22 cellular contexts compared by ENCODE assay signal in genomic region chr21:14751011-14751410, GRCh38.
DNase-seq lines count a peak whose midpoint lies in the region; ATAC-seq, FAIRE-seq and TF ChIP-seq lines count a peak whose summit lies in the region.
"Had no signal": no experiment of that assay in that cellular context is flagged by ENCODE, and none has a peak within 500 bp of the region (broad histone marks: within the 10 kb centered on the region; RNA-seq: fewer than 3 reads in every experiment).

No MANE protein-coding gene starts in this region.

- FAIRE-seq in K562 (lab: Jason Lieb, UNC), result no peak
- FAIRE-seq: A204.1, D721Med, GM12891, GM18507 had no signal

- H3K36me3 Mint-ChIP-seq in CD8-positive, alpha-beta memory T cell, result no peaks in the 10 kb centered on the region
- H3K36me3 Mint-ChIP-seq in memory B cell, result peaks cover 8% of the 10 kb centered on the region
- H3K36me3 Mint-ChIP-seq: CD4-positive, CD25-positive, alpha-beta regulatory T cell; CD8-positive, alpha-beta T cell had no signal

- TF ChIP-seq EP300 in K562 (IDR thresholded peaks at IDR 0.05; ENCODE audit: low read length), result no peak

- H3K4me3 ChIP-seq in CD8-positive, alpha-beta memory T cell (ENCODE audit: low read length), result no peak overlapping the region
- H3K4me3 ChIP-seq in K562 (peak overlapping the region; percentile 35), right atrium auricular region (no peak overlapping the region)
- H3K4me3 ChIP-seq: BLaER1 had no signal

- WGBS in K562 (ENCODE audit: insufficient coverage, low coverage, missing lambda C conversion rate), result 6% methylated on average over 3 of the region's 3 CpGs

- intact Hi-C loops in K562 (cut with micrococcal nuclease), result loop anchor here (5.0 to 10.0 kb wide), 5 partner anchors 74 to 984 kb away; no protein-coding TSS in a partner anchor

- no peaks in the 10 kb centered on the region for H3K4me1 Mint-ChIP-seq in CD8-positive, alpha-beta memory T cell
- peaks cover 22% of the 10 kb centered on the region for H3K4me1 Mint-ChIP-seq in memory B cell
- H3K4me1 Mint-ChIP-seq: CD4-positive, CD25-positive, alpha-beta regulatory T cell had no signal

- no peak overlapping the region for H3K27ac Mint-ChIP-seq in CD8-positive, alpha-beta memory T cell
- H3K27ac Mint-ChIP-seq in memory B cell, result peak overlapping the region; percentile 51
- H3K27ac Mint-ChIP-seq: B cell; CD4-positive, CD25-positive, alpha-beta regulatory T cell; CD8-positive, alpha-beta T cell had no signal

- no peaks in the 10 kb centered on the region for H3K27me3 ChIP-seq in CD8-positive, alpha-beta memory T cell (ENCODE audit: insufficient read depth, low read length, poor library complexity, severe bottlenecking)
- H3K27me3 ChIP-seq in K562 (ENCODE audit: control insufficient read depth in 2 of 2, insufficient read depth in 2 of 2, low read length in 2 of 2), result no peaks in the 10 kb centered on the region
- H3K27me3 ChIP-seq in right atrium auricular region, result no peaks in the 10 kb centered on the region
- H3K27me3 ChIP-seq: BLaER1 had no signal

- ATAC-seq in K562 (no peak), memory B cell (ENCODE audit: low read depth) (no peak)
- ATAC-seq: CD8-positive, alpha-beta T cell had no signal

- TF ChIP-seq POLR2A in K562 (conservative IDR thresholded peaks at IDR 0.05), result no peak

- H3K4me3 Mint-ChIP-seq in CD8-positive, alpha-beta memory T cell, result no peak overlapping the region
- H3K4me3 Mint-ChIP-seq in memory B cell, result no peak overlapping the region
- H3K4me3 Mint-ChIP-seq: B cell; CD4-positive, CD25-positive, alpha-beta regulatory T cell; CD8-positive, alpha-beta T cell had no signal

- BruUV-seq in K562 (replicated peaks; lab: Mats Ljungman, UMichigan), result no TSS peak

- peaks cover 99% of the 10 kb centered on the region for H3K79me2 ChIP-seq in K562 (ENCODE audit: control insufficient read depth, insufficient read depth, low read length)

- no peaks in the 10 kb centered on the region for H3K9me3 ChIP-seq in CD8-positive, alpha-beta memory T cell (ENCODE audit: low read length)
- H3K9me3 ChIP-seq in K562 (replicated peaks; ENCODE audit: control insufficient read depth, insufficient read depth, low read depth, low read length), result no peaks in the 10 kb centered on the region
- no peaks in the 10 kb centered on the region for H3K9me3 ChIP-seq in right atrium auricular region
- H3K9me3 ChIP-seq: BLaER1 had no signal

- POLR2A ChIA-PET in CD8-positive, alpha-beta memory T cell (lab: Charles Lee), result interaction anchor here (0.6 kb wide), 1 partner anchor 9 kb away, joined by 3 read pairs; no protein-coding TSS in a partner anchor
- POLR2A ChIA-PET in K562 (lab: Yijun Ruan, JAX), result no interaction called here

- H3K9ac ChIP-seq in K562 (ENCODE audit: insufficient read depth in 1 of 2, low read depth in 2 of 2, low read length in 2 of 2), result peak overlapping the region in 1 of 2 experiments; percentile 69; a peak in 2 of 4 replicates
- H3K9ac ChIP-seq: BLaER1 had no signal

- no peaks in the 10 kb centered on the region for H3K36me3 ChIP-seq in CD8-positive, alpha-beta memory T cell (ENCODE audit: insufficient read depth, low read length)
- H3K36me3 ChIP-seq in K562 (ENCODE audit: control insufficient read depth, insufficient read depth, low read length), result peaks cover 23% of the 10 kb centered on the region
- no peaks in the 10 kb centered on the region for H3K36me3 ChIP-seq in right atrium auricular region
- H3K36me3 ChIP-seq: BLaER1 had no signal

- no peak for TF ChIP-seq CTCF in K562 (IDR thresholded peaks at IDR 0.05 in 2 of 3, conservative IDR thresholded peaks at IDR 0.05 in 1 of 3; ENCODE audit: insufficient read depth in 2 of 3, low read depth in 1 of 3, low read length in 3 of 3)
- TF ChIP-seq CTCF in right atrium auricular region (IDR thresholded peaks at IDR 0.05), result no peak

- H3K27me3 Mint-ChIP-seq in CD8-positive, alpha-beta memory T cell, result peaks cover 1 to 20% of the 10 kb centered on the region in 2 donors
- no peaks in the 10 kb centered on the region for H3K27me3 Mint-ChIP-seq in memory B cell
- H3K27me3 Mint-ChIP-seq: B cell had no signal

- in situ Hi-C loops in K562 (cut with MboI), result loop anchor here (5.0 kb wide), 1 partner anchor 74 kb away; no protein-coding TSS in a partner anchor

- 0 out of 2 replicates have a peak overlapping the region, but pooled peaks have one; percentile 36 for H2AFZ ChIP-seq in K562 (ENCODE audit: low read depth, low read length)

- no peaks in the 10 kb centered on the region for H3K4me1 ChIP-seq in CD8-positive, alpha-beta memory T cell (ENCODE audit: insufficient read depth, low read length)
- H3K4me1 ChIP-seq in K562 (replicated peaks in 1 of 2; ENCODE audit: control insufficient read depth in 2 of 2, insufficient read depth in 2 of 2, low read length in 2 of 2) (peaks cover 9 to 31% of the 10 kb centered on the region in 2 experiments; a peak in 4 of 5 replicates), right atrium auricular region (no peaks in the 10 kb centered on the region)

- CTCF ChIA-PET in CD8-positive, alpha-beta memory T cell (lab: Charles Lee), result no interaction called here
- CTCF ChIA-PET in K562 (lab: Yijun Ruan, JAX; ENCODE audit: low intra/inter-chr PET ratio), result no interaction called here

- no peaks in the 10 kb centered on the region for H3K9me1 ChIP-seq in K562 (ENCODE audit: control insufficient read depth, insufficient read depth, low read length)

- peak overlapping the region; percentile 82 for H3K4me2 ChIP-seq in K562 (ENCODE audit: insufficient read depth, low read length)
- H3K4me2 ChIP-seq: BLaER1 had no signal

- DNase-seq in CD8-positive, alpha-beta memory T cell, result no peak
- no peak for DNase-seq in K562 (ENCODE audit: extremely low read depth in 1 of 4, low spot score in 3 of 4)
- no peak for DNase-seq in memory B cell (ENCODE audit: low spot score in 2 of 2)
- DNase-seq in NOMO-1 (lab: John Stamatoyannopoulos, UW; ENCODE audit: unreplicated experiment in 2 of 2), result no peak
- no peak for DNase-seq in substantia nigra (lab: John Stamatoyannopoulos, UW)
- DNase-seq in right atrium auricular region (ENCODE audit: low spot score), result no peak
- DNase-seq: CD4-positive, CD25-positive, alpha-beta regulatory T cell; CD8-positive, alpha-beta T cell; DMS 273 treated with DMSO at 0.1 percent for 48 hours; DMS79; GF-D8; GOT3; H7; HCEC 1CT had no signal

- H3K27ac ChIP-seq in CD8-positive, alpha-beta memory T cell (ENCODE audit: low read depth, low read length), result peak overlapping the region; percentile 47
- H3K27ac ChIP-seq in K562 (ENCODE audit: extremely low read depth, low read depth, low read length), result peak overlapping the region; percentile 92
- H3K27ac ChIP-seq in substantia nigra (ENCODE audit: low read depth, low read length, poor library complexity, severe bottlenecking), result no peak overlapping the region
- H3K27ac ChIP-seq in right atrium auricular region, result no peak overlapping the region
- H3K27ac ChIP-seq: 22Rv1, BLaER1, C4-2B had no signal

- H3K9me3 Mint-ChIP-seq in CD8-positive, alpha-beta memory T cell, result no peaks in the 10 kb centered on the region
- H3K9me3 Mint-ChIP-seq in memory B cell, result peaks cover 6% of the 10 kb centered on the region
- H3K9me3 Mint-ChIP-seq: CD8-positive, alpha-beta T cell had no signal

- no peak for TF ChIP-seq RAD21 in K562 (CRISPR knock-in tag; conservative IDR thresholded peaks at IDR 0.05 in 1 of 2, IDR thresholded peaks at IDR 0.05 in 1 of 2)

- no peaks in the 10 kb centered on the region for H4K20me1 ChIP-seq in K562 (replicated peaks; ENCODE audit: control insufficient read depth, insufficient read depth, low read length)
- H4K20me1 ChIP-seq: BLaER1 had no signal

TF ChIP-seq in K562, 482 proteins besides CTCF, POLR2A, EP300 and RAD21 (continues in another document):
- TF ChIP-seq MYBL2 (IDR thresholded peaks at IDR 0.05; ENCODE audit: low read depth) (no peak), MYBL2 (CRISPR knock-in tag; IDR thresholded peaks at IDR 0.05; ENCODE audit: borderline replicate concordance) (no peak), CREB1 (IDR thresholded peaks at IDR 0.05) (no peak), CREB1 (CRISPR knock-in tag; IDR thresholded peaks at IDR 0.05) (no peak), SAFB2 (IDR thresholded peaks at IDR 0.05; ENCODE audit: borderline replicate concordance, low read depth, low read length, severe bottlenecking) (no peak), ZFP91 (CRISPR knock-in tag; IDR thresholded peaks at IDR 0.05) (no peak), MEIS2 (IDR thresholded peaks at IDR 0.05; ENCODE audit: partially characterized antibody) (peak; percentile 60), ETS2 (tag; IDR thresholded peaks at IDR 0.05; ENCODE audit: borderline replicate concordance, poor library complexity, severe bottlenecking) (no peak), CLOCK (CRISPR knock-in tag; IDR thresholded peaks at IDR 0.05; ENCODE audit: borderline replicate concordance) (no peak)

Comparison
In these comparisons a context has a peak if more than half of its experiments do, and no peak if none do; other contexts are left out.
1. H3K27ac ChIP-seq: peak in CD8-positive, alpha-beta memory T cell (single experiment) and K562 (single experiment); none in substantia nigra (single experiment) and right atrium auricular region (0 of 2).